8 cellular contexts compared by ENCODE assay signal in genomic region chr6:154403803-154404202, GRCh38.
DNase-seq lines count a peak whose midpoint lies in the region; ATAC-seq lines count a peak whose summit lies in the region.

No MANE protein-coding gene starts in this region.

- ATAC-seq in GM18520 (IDR thresholded peaks at IDR 0.05; ENCODE audit: unreplicated experiment) (no peak), GM21447 (IDR thresholded peaks at IDR 0.05; ENCODE audit: unreplicated experiment) (no peak)

- DNase-seq in DMS53 (lab: John Stamatoyannopoulos, UW) (peak; percentile 27), DMS53 treated with DMSO at 0.1 percent for 48 hours (lab: John Stamatoyannopoulos, UW; ENCODE audit: unreplicated experiment) (no peak), NCI-H2196 treated with DMSO at 0.1 percent for 48 hours (lab: John Stamatoyannopoulos, UW; ENCODE audit: unreplicated experiment) (peak; percentile 56), fibroblast of peridontal ligament (ENCODE audit: extremely low read depth) (peak; percentile 92), anterior cingulate cortex (lab: John Stamatoyannopoulos, UW) (no peak)
- peak; percentile 33 for DNase-seq in stimulated activated CD8-positive, alpha-beta memory T cell treated with anti-CD3 and anti-CD28 coated beads, Interleukin-4, amount 100 ng/mL, for 48 hours

Comparison
In these comparisons a context has a peak if more than half of its experiments do, and no peak if none do; other contexts are left out.
1. DNase-seq: peak in DMS53 (single experiment), NCI-H2196 treated with DMSO at 0.1 percent for 48 hours (single experiment), fibroblast of peridontal ligament (single experiment) and stimulated activated CD8-positive, alpha-beta memory T cell treated with anti-CD3 and anti-CD28 coated beads, Interleukin-4, amount 100 ng/mL, for 48 hours (single experiment); none in DMS53 treated with DMSO at 0.1 percent for 48 hours (single experiment) and anterior cingulate cortex (0 of 58).